In genomic region chr22:46112405-46112804, GRCh38 we compare ENCODE assay signal across 16 cellular contexts. TPM values are rescaled to one million over a fixed set of nuclear protein-coding genes. Genes with fewer than 3 reads are reported as not detected.
DNase-seq lines count a peak whose midpoint lies in the region; ATAC-seq and TF ChIP-seq lines count a peak whose summit lies in the region.
"Had no signal": no experiment of that assay in that cellular context is flagged by ENCODE, and none has a peak within 500 bp of the region (broad histone marks: within the 10 kb centered on the region; RNA-seq: fewer than 3 reads in every experiment).

No MANE protein-coding gene starts in this region.

- peak overlapping the region; percentile 34 to 62 for H3K4ac ChIP-seq in mesenchymal stem cell (ENCODE audit: low read depth in 1 of 2, low read length in 2 of 2)

- H3K14ac ChIP-seq in mesenchymal stem cell (ENCODE audit: low read length in 2 of 2), result peak overlapping the region in 1 of 2 experiments; percentile 13

- peak overlapping the region; percentile 63 for H2AK5ac ChIP-seq in mesenchymal stem cell (ENCODE audit: low read length, severe bottlenecking)

- intact Hi-C loops in ascending aorta (cut with DNase I), result loop anchor here (10.0 kb wide), 1 partner anchor 798 kb away; no protein-coding TSS in a partner anchor
- intact Hi-C loops in activated CD8-positive, alpha-beta T cell treated with anti-CD3 and anti-CD28 coated beads for 36 hours (cut with micrococcal nuclease), result no loop called here

- H3K4me1 Mint-ChIP-seq in activated CD8-positive, alpha-beta T cell treated with anti-CD3 and anti-CD28 coated beads for 36 hours (ENCODE audit: low read depth), result no peaks in the 10 kb centered on the region
- H3K4me1 Mint-ChIP-seq: CD4-positive, CD25-positive, alpha-beta regulatory T cell had no signal

- H3K9me3 ChIP-seq in ascending aorta (no peaks in the 10 kb centered on the region), mesenchymal stem cell (ENCODE audit: control insufficient read depth, low read length) (no peaks in the 10 kb centered on the region), suprapubic skin (no peaks in the 10 kb centered on the region)
- H3K9me3 ChIP-seq: neutrophil had no signal

- H3K79me1 ChIP-seq in mesenchymal stem cell (replicated peaks; ENCODE audit: low read length, poor library complexity, severe bottlenecking), result peaks cover 10% of the 10 kb centered on the region

- DNase-seq in G401 (ENCODE audit: low spot score), result peak; percentile 23
- no peak for DNase-seq in ascending aorta (ENCODE audit: low spot score in 2 of 2)
- DNase-seq in mesenchymal stem cell, result no peak
- DNase-seq in suprapubic skin (ENCODE audit: low spot score in 2 of 2), result no peak
- DNase-seq in activated CD8-positive, alpha-beta T cell treated with anti-CD3 and anti-CD28 coated beads for 36 hours, result no peak
- no peak for DNase-seq in hippocampal formation (lab: John Stamatoyannopoulos, UW)
- DNase-seq: activated CD4-positive, CD25-positive, alpha-beta regulatory T cell treated with anti-CD3 and anti-CD28 coated beads, Interleukin-2, amount 50 U/mL, for 72 hours; activated T-cell treated with anti-CD3 and anti-CD28 coated beads, Interleukin-2, amount 50 U/mL, for 1 hour; CD4-positive, CD25-positive, alpha-beta regulatory T cell; effector memory CD4-positive, alpha-beta T cell; NCI-H1092 treated with DMSO at 0.1 percent for 48 hours; OCI-M1 had no signal

- CTCF ChIA-PET in activated CD8-positive, alpha-beta T cell treated with anti-CD3 and anti-CD28 coated beads for 36 hours (lab: Charles Lee), result no interaction called here

- H2BK12ac ChIP-seq in mesenchymal stem cell (ENCODE audit: low read length in 2 of 2), result peak overlapping the region; percentile 38 to 79

- H3K9me3 Mint-ChIP-seq in activated CD8-positive, alpha-beta T cell treated with anti-CD3 and anti-CD28 coated beads for 36 hours, result no peaks in the 10 kb centered on the region
- H3K9me3 Mint-ChIP-seq: CD4-positive, CD25-positive, alpha-beta regulatory T cell had no signal

- H3K4me1 ChIP-seq in ascending aorta, result peaks cover 33 to 68% of the 10 kb centered on the region in 2 donors
- peaks cover 92% of the 10 kb centered on the region for H3K4me1 ChIP-seq in mesenchymal stem cell (ENCODE audit: control insufficient read depth, insufficient read depth, low read depth, low read length)
- peaks cover 94% of the 10 kb centered on the region for H3K4me1 ChIP-seq in suprapubic skin

- in situ Hi-C loops in G401 (cut with HindIII; ENCODE audit: low sequenced_read_pairs), result no loop called here

- H3K18ac ChIP-seq in mesenchymal stem cell (ENCODE audit: low read depth in 1 of 2, low read length in 2 of 2), result peak overlapping the region; percentile 3 to 52

- no peak for ATAC-seq in activated CD8-positive, alpha-beta T cell treated with anti-CD3 and anti-CD28 coated beads for 36 hours
- no peak for ATAC-seq in activated CD4-positive, CD25-positive, alpha-beta regulatory T cell treated with anti-CD3 and anti-CD28 coated beads, Interleukin-2, amount 50 U/mL, for 24 hours
- no peak for ATAC-seq in HG03442 (IDR thresholded peaks at IDR 0.05; ENCODE audit: unreplicated experiment)
- ATAC-seq: left lobe of liver had no signal

- POLR2A ChIA-PET in activated CD8-positive, alpha-beta T cell treated with anti-CD3 and anti-CD28 coated beads for 36 hours (lab: Charles Lee), result no interaction called here

- no peak for TF ChIP-seq EP300 in suprapubic skin (IDR thresholded peaks at IDR 0.05)

- H3K36me3 ChIP-seq in ascending aorta (peaks cover 16 to 39% of the 10 kb centered on the region in 2 donors), mesenchymal stem cell (ENCODE audit: control insufficient read depth in 1 of 2, insufficient read depth in 2 of 2, low read depth in 1 of 2, low read length in 2 of 2) (peaks cover 67 to 73% of the 10 kb centered on the region in 2 experiments), suprapubic skin (peaks cover 38% of the 10 kb centered on the region)

- H2BK5ac ChIP-seq in mesenchymal stem cell (ENCODE audit: low read depth, low read length, poor library complexity, severe bottlenecking), result no peak overlapping the region

- peak overlapping the region; percentile 76 for H4K8ac ChIP-seq in mesenchymal stem cell (ENCODE audit: low read length)

- H3K23ac ChIP-seq in mesenchymal stem cell (ENCODE audit: low read length in 2 of 2), result no peak overlapping the region

- no peak overlapping the region for H3K27ac Mint-ChIP-seq in activated CD8-positive, alpha-beta T cell treated with anti-CD3 and anti-CD28 coated beads for 36 hours

- no peak for TF ChIP-seq CTCF in ascending aorta (IDR thresholded peaks at IDR 0.05)
- no peak for TF ChIP-seq CTCF in suprapubic skin (IDR thresholded peaks at IDR 0.05)
- TF ChIP-seq CTCF in activated CD8-positive, alpha-beta T cell treated with anti-CD3 and anti-CD28 coated beads for 36 hours (IDR thresholded peaks at IDR 0.05), result no peak

- H3K4me3 ChIP-seq in ascending aorta (no peak overlapping the region), mesenchymal stem cell (ENCODE audit: insufficient read depth in 1 of 2, low read depth in 1 of 2, low read length in 2 of 2) (no peak overlapping the region), suprapubic skin (no peak overlapping the region)

- H3K27ac ChIP-seq in ascending aorta (peak overlapping the region; percentile 72 to 94), mesenchymal stem cell (ENCODE audit: low read length, poor library complexity, severe bottlenecking) (peak overlapping the region; percentile 29), suprapubic skin (peak overlapping the region; percentile 81)
- H3K27ac ChIP-seq: neutrophil had no signal

- H3K4me3 Mint-ChIP-seq in activated CD8-positive, alpha-beta T cell treated with anti-CD3 and anti-CD28 coated beads for 36 hours, result no peak overlapping the region
- H3K4me3 Mint-ChIP-seq: CD4-positive, CD25-positive, alpha-beta regulatory T cell had no signal

- no peaks in the 10 kb centered on the region for H3K27me3 Mint-ChIP-seq in activated CD8-positive, alpha-beta T cell treated with anti-CD3 and anti-CD28 coated beads for 36 hours
- H3K27me3 Mint-ChIP-seq: CD4-positive, CD25-positive, alpha-beta regulatory T cell had no signal

- no peak overlapping the region for H2BK120ac ChIP-seq in mesenchymal stem cell (ENCODE audit: low read depth, low read length)

- H3K9ac ChIP-seq in mesenchymal stem cell (ENCODE audit: low read length), result peak overlapping the region; percentile 24

- no peak overlapping the region for H2BK15ac ChIP-seq in mesenchymal stem cell (ENCODE audit: low read depth, poor library complexity, severe bottlenecking)

- 71% methylated on average over 20 of the region's 20 CpGs for WGBS in mesenchymal stem cell
- 67% methylated on average over 20 of the region's 20 CpGs for WGBS in suprapubic skin

- no peak for TF ChIP-seq POLR2A in suprapubic skin (IDR thresholded peaks at IDR 0.05)

- no peak overlapping the region for H2AFZ ChIP-seq in mesenchymal stem cell (ENCODE audit: low read depth, low read length)

- H3K36me3 Mint-ChIP-seq in activated CD8-positive, alpha-beta T cell treated with anti-CD3 and anti-CD28 coated beads for 36 hours (ENCODE audit: low read depth), result no peaks in the 10 kb centered on the region
- H3K36me3 Mint-ChIP-seq: CD4-positive, CD25-positive, alpha-beta regulatory T cell had no signal

- peak overlapping the region; percentile 92 for H4K91ac ChIP-seq in mesenchymal stem cell (ENCODE audit: low read length)

- peak overlapping the region; percentile 22 for H3K4me2 ChIP-seq in mesenchymal stem cell (ENCODE audit: low read length, poor library complexity, severe bottlenecking)

- H3K27me3 ChIP-seq in ascending aorta (no peaks in the 10 kb centered on the region), mesenchymal stem cell (ENCODE audit: control insufficient read depth in 1 of 2, insufficient read depth in 1 of 2, low read length in 2 of 2) (no peaks in the 10 kb centered on the region), suprapubic skin (no peaks in the 10 kb centered on the region)
- H3K27me3 ChIP-seq: neutrophil had no signal

RNA-seq across cellular contexts. Expression of gene PPARA, which starts 37.9 kb away (rescaled TPM):
- total RNA-seq in G401 (2014; rRNA removed; shearing (Covaris generic)), result 1.7 and 3.2 TPM in 2 replicates
- total RNA-seq in ascending aorta (20.1 TPM), suprapubic skin (10 to 100 TPM; 18.7 to 53.8 (median 32.0) TPM)
- 7.7 TPM for polyA plus RNA-seq in mesenchymal stem cell (2013, experiment 1 of 2)
- polyA plus RNA-seq in mesenchymal stem cell (2013, experiment 2 of 2), result 6.9 TPM
- total RNA-seq in activated CD8-positive, alpha-beta T cell treated with anti-CD3 and anti-CD28 coated beads for 36 hours, result 10 to 100 TPM in 1 of 2 experiments, 1 to 10 TPM in 1; 9.1 to 11.8 TPM

Comparison
In these comparisons a context has a peak if more than half of its experiments do, and no peak if none do; other contexts are left out.
1. H3K27ac ChIP-seq: peak in every context shown above with its lines; median percentile 83 in ascending aorta; 81 in suprapubic skin; 29 in mesenchymal stem cell.